Comparison of ENCODE assay signal across 10 cellular contexts in the genomic region with DNA sequence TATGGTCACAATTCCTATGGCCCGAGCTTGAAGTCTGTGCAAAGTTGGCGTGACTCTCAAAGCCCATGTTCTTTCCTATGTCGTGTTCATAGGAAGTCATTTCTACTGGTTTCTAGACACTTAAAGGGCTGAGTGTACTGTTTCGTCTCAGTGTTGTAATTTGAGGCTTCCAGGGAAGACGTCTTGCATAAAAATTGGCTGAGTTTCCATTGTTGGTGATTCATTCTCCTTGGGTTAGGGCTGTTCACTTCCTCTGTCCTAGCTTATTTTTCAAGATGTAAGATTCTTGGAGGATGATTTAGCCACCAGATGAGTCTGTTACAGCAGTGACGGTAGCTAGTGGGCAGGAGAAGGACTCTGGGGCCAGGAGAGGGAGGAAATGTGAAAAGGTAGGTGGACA. TPM values are rescaled to one million over a fixed set of nuclear protein-coding genes. Genes with fewer than 3 reads are reported as not detected.
DNase-seq lines count a peak whose midpoint lies in the region; ATAC-seq and TF ChIP-seq lines count a peak whose summit lies in the region.
"Had no signal": no experiment of that assay in that cellular context is flagged by ENCODE, and none has a peak within 500 bp of the region (broad histone marks: within the 10 kb centered on the region; RNA-seq: fewer than 3 reads in every experiment).

No MANE protein-coding gene starts in this region.

- no peak for TF ChIP-seq CTCF in fibroblast of villous mesenchyme (IDR thresholded peaks at IDR 0.05; ENCODE audit: insufficient read depth, low read depth, low read length)

- ATAC-seq in GM21390 (IDR thresholded peaks at IDR 0.05; ENCODE audit: unreplicated experiment) (no peak), HG02588 (IDR thresholded peaks at IDR 0.05; ENCODE audit: unreplicated experiment) (no peak)

- DNase-seq in H4 (ENCODE audit: low spot score): peak; percentile 90
- DNase-seq in SKM-1 (lab: John Stamatoyannopoulos, UW; ENCODE audit: unreplicated experiment): peak; percentile 39
- DNase-seq in fibroblast of villous mesenchyme (ENCODE audit: low read depth): peak; percentile 87
- peak; percentile 68 for DNase-seq in smooth muscle cell of the brain vasculature (ENCODE audit: low read depth, low spot score)
- DNase-seq in NCI-H2029 treated with DMSO at 0.1 percent for 48 hours (lab: John Stamatoyannopoulos, UW): no peak
- no peak for DNase-seq in HT-29 (ENCODE audit: low spot score)
- DNase-seq: NCI-H1417 had no signal

- H3K4me3 ChIP-seq in fibroblast of villous mesenchyme (ENCODE audit: low read depth, low read length): no peak overlapping the region

RNA-seq across cellular contexts. Expression of a gene that starts 43.1 kb away (rescaled TPM):
- total RNA-seq in H4 (2014; rRNA removed; shearing (Covaris generic)): 0.25 TPM in 1 of 2 replicates, not detected in the other
- under 0.01 TPM in 1 of 2 replicates, not detected in the other for total RNA-seq in fibroblast of villous mesenchyme
- not detected in 2 replicates for total RNA-seq in HT-29 (2014; rRNA removed; shearing (Covaris generic))

RNA-seq across cellular contexts. Expression of a gene that starts 55.0 kb away (rescaled TPM):
- total RNA-seq in H4 (2014; rRNA removed; shearing (Covaris generic)): not detected in 2 replicates
- total RNA-seq in fibroblast of villous mesenchyme: not detected in 2 replicates
- not detected in 2 replicates for total RNA-seq in HT-29 (2014; rRNA removed; shearing (Covaris generic))
- total RNA-seq: mesothelial cell of epicardium had no signal

Comparison
In these comparisons a context has a peak if more than half of its experiments do, and no peak if none do; other contexts are left out.
1. DNase-seq: peak in H4 (single experiment), SKM-1 (single experiment), fibroblast of villous mesenchyme (single experiment) and smooth muscle cell of the brain vasculature (single experiment); none in NCI-H2029 treated with DMSO at 0.1 percent for 48 hours (single experiment) and HT-29 (single experiment).